In genomic region chr16:559411-560207, GRCh38 we compare ENCODE assay signal across 20 cellular contexts. TPM values are rescaled to one million over a fixed set of nuclear protein-coding genes. Genes with fewer than 3 reads are reported as not detected.
DNase-seq lines count a peak whose midpoint lies in the region; ATAC-seq, FAIRE-seq and TF ChIP-seq lines count a peak whose summit lies in the region.
"Had no signal": no experiment of that assay in that cellular context is flagged by ENCODE, and none has a peak within 500 bp of the region (broad histone marks: within the 10 kb centered on the region; RNA-seq: fewer than 3 reads in every experiment).

No MANE protein-coding gene starts in this region.

- DNase-seq in A549 (ENCODE audit: low read depth in 1 of 2, low spot score in 1 of 2) (no peak), GM13976 (ENCODE audit: low spot score) (peak; percentile 43), K562 (ENCODE audit: extremely low read depth in 1 of 4, low spot score in 3 of 4) (no peak), mesothelial cell of epicardium (ENCODE audit: low spot score in 2 of 2, unreplicated experiment in 2 of 2) (no peak), vagina (ENCODE audit: extremely low spot score in 2 of 2) (no peak), activated gamma-delta T cell treated with Interleukin-2 at 50 U/mL for 16 hours (no peak), GM12892 (ENCODE audit: insufficient read length) (no peak), dermis blood vessel endothelial cell (no peak)
- DNase-seq: activated CD4-positive, alpha-beta T cell treated with anti-CD3 and anti-CD28 coated beads, Interleukin-2, amount 50 U/mL, for 48 hours; activated naive CD4-positive, alpha-beta T cell treated with Interleukin-2 at 50 U/mL for 16 hours; Kasumi-1; left colon; NCI-H2171; NCI-H82; occipital lobe; right cardiac atrium; RPMI8226; stimulated activated naive B cell treated with anti-CD40 and anti-IgM and Interleukin-4, amounts not matched to agents 10 μg/mL and 1 μg/mL and 100 μg/mL, for 72 hours had no signal

- no peak for TF ChIP-seq RAD21 in A549 (conservative IDR thresholded peaks at IDR 0.05 in 1 of 2, IDR thresholded peaks at IDR 0.05 in 1 of 2)
- no peak for TF ChIP-seq RAD21 in K562 (CRISPR knock-in tag; conservative IDR thresholded peaks at IDR 0.05 in 1 of 2, IDR thresholded peaks at IDR 0.05 in 1 of 2)

- peaks cover 46% of the 10 kb centered on the region for H3K27me3 Mint-ChIP-seq in mesothelial cell of epicardium (ENCODE audit: low read depth)

- no peaks in the 10 kb centered on the region for H3K79me2 ChIP-seq in K562 (ENCODE audit: control insufficient read depth, insufficient read depth, low read length)

- peak overlapping the region; percentile 97 for H3K4me2 ChIP-seq in A549
- H3K4me2 ChIP-seq in K562 (ENCODE audit: insufficient read depth, low read length) = no peak overlapping the region

- H3K4me3 ChIP-seq in A549 = peak overlapping the region; percentile 47
- no peak overlapping the region for H3K4me3 ChIP-seq in K562
- H3K4me3 ChIP-seq in vagina = peak overlapping the region in 1 of 2 donors; percentile 4
- H3K4me3 ChIP-seq: thyroid gland had no signal

- H3K4me1 Mint-ChIP-seq in mesothelial cell of epicardium = peaks cover 2% of the 10 kb centered on the region

- 45% methylated on average over 32 of the region's 63 CpGs for WGBS in A549 (ENCODE audit: missing lambda C conversion rate)
- 38% methylated on average over 19 of the region's 63 CpGs for WGBS in K562 (ENCODE audit: insufficient coverage, low coverage, missing lambda C conversion rate)

- H3K4me1 ChIP-seq in A549 (peaks cover 12% of the 10 kb centered on the region; the same call in 2 of the 3 replicates), K562 (replicated peaks in 1 of 2; ENCODE audit: control insufficient read depth in 2 of 2, insufficient read depth in 2 of 2, low read length in 2 of 2) (peaks cover 0 to 95% of the 10 kb centered on the region in 2 experiments; a peak in 2 of 5 replicates), vagina (peaks cover 12% of the 10 kb centered on the region)

- CTCF ChIA-PET in A549 (lab: Yijun Ruan, JAX) = interaction anchor here (1.3 to 6.1 kb wide), 2 partner anchors 13 to 17 kb away, joined by 3 to 24 read pairs; no protein-coding TSS in a partner anchor
- CTCF ChIA-PET in K562 (lab: Yijun Ruan, JAX; ENCODE audit: low intra/inter-chr PET ratio) = no interaction called here

- TF ChIP-seq EP300 in A549 (IDR thresholded peaks at IDR 0.05) (no peak), K562 (IDR thresholded peaks at IDR 0.05; ENCODE audit: low read length) (no peak)

- no peaks in the 10 kb centered on the region for H3K36me3 Mint-ChIP-seq in mesothelial cell of epicardium

- H3K27me3 ChIP-seq in K562 (ENCODE audit: control insufficient read depth in 2 of 2, insufficient read depth in 2 of 2, low read length in 2 of 2) (peaks cover 3 to 17% of the 10 kb centered on the region in 2 experiments; a peak in 4 of 5 replicates), vagina (no peaks in the 10 kb centered on the region)
- H3K27me3 ChIP-seq: thyroid gland had no signal

- H3K9ac ChIP-seq in K562 (ENCODE audit: insufficient read depth in 1 of 2, low read depth in 2 of 2, low read length in 2 of 2) = no peak overlapping the region

- in situ Hi-C loops in GM13976 (cut with MboI; ENCODE audit: low sequenced_read_pairs, unreplicated experiment) = no loop called here
- in situ Hi-C loops in K562 (cut with MboI) = no loop called here

- H3K9me3 ChIP-seq in A549 (no peaks in the 10 kb centered on the region), K562 (replicated peaks; ENCODE audit: control insufficient read depth, insufficient read depth, low read depth, low read length) (no peaks in the 10 kb centered on the region), vagina (no peaks in the 10 kb centered on the region)
- H3K9me3 ChIP-seq: thyroid gland had no signal

- no peaks in the 10 kb centered on the region for H4K20me1 ChIP-seq in K562 (replicated peaks; ENCODE audit: control insufficient read depth, insufficient read depth, low read length)

- H2AFZ ChIP-seq in K562 (ENCODE audit: low read depth, low read length) = no peak overlapping the region

- TF ChIP-seq CTCF in A549 (IDR thresholded peaks at IDR 0.05) (no peak), GM13976 (IDR thresholded peaks at IDR 0.05; ENCODE audit: borderline replicate concordance, control extremely low read depth, extremely low read depth, insufficient read depth, missing control alignments) (no peak), K562 (IDR thresholded peaks at IDR 0.05 in 2 of 3, conservative IDR thresholded peaks at IDR 0.05 in 1 of 3; ENCODE audit: insufficient read depth in 2 of 3, low read depth in 1 of 3, low read length in 3 of 3) (no peak), mesothelial cell of epicardium (IDR thresholded peaks at IDR 0.05; ENCODE audit: unreplicated experiment) (no peak), vagina (IDR thresholded peaks at IDR 0.05) (no peak)

- H3K9me3 Mint-ChIP-seq in mesothelial cell of epicardium = no peaks in the 10 kb centered on the region
- H3K9me3 Mint-ChIP-seq: stimulated activated naive B cell treated with anti-CD40 and anti-IgM and Interleukin-4, amounts not matched to agents 10 μg/mL and 1 μg/mL and 100 μg/mL, for 72 hours had no signal

- no peak overlapping the region for H3K27ac Mint-ChIP-seq in mesothelial cell of epicardium
- H3K27ac Mint-ChIP-seq: stimulated activated naive B cell treated with anti-CD40 and anti-IgM and Interleukin-4, amounts not matched to agents 10 μg/mL and 1 μg/mL and 100 μg/mL, for 72 hours had no signal

- FAIRE-seq in A549 (lab: Jason Lieb, UNC) = no peak
- FAIRE-seq in K562 (lab: Jason Lieb, UNC) = no peak
- FAIRE-seq in GM12892 (lab: Jason Lieb, UNC) = no peak

- ATAC-seq in A549 (peak in 1 of 2 experiments; percentile 26; a peak in 3 of 6 replicates), K562 (peak; percentile 7; the same call in 1 of the 3 replicates)
- ATAC-seq: right cardiac atrium; stimulated activated naive B cell treated with anti-CD40 and anti-IgM and Interleukin-4, amounts not matched to agents 10 μg/mL and 1 μg/mL and 100 μg/mL, for 72 hours had no signal

- no peaks in the 10 kb centered on the region for H3K36me3 ChIP-seq in K562 (ENCODE audit: control insufficient read depth, insufficient read depth, low read length)
- no peaks in the 10 kb centered on the region for H3K36me3 ChIP-seq in vagina
- H3K36me3 ChIP-seq: thyroid gland had no signal

- H3K27ac ChIP-seq in A549 (peak overlapping the region in 1 of 2 experiments; percentile 75; a peak in 2 of 6 replicates), K562 (ENCODE audit: extremely low read depth, low read depth, low read length) (no peak overlapping the region), vagina (no peak overlapping the region)
- H3K27ac ChIP-seq: thyroid gland had no signal

- no TSS peak for BruUV-seq in K562 (replicated peaks; lab: Mats Ljungman, UMichigan)

- intact Hi-C loops in K562 (cut with micrococcal nuclease) (no loop called here), vagina (cut with DNase I) (loop anchor here (2.0 kb wide), 1 partner anchor 513 kb away; the partner anchor contains the start of gene SSTR5)

- POLR2A ChIA-PET in A549 (lab: Yijun Ruan, JAX) = no interaction called here
- POLR2A ChIA-PET in K562 (lab: Yijun Ruan, JAX) = interaction anchor here (0.6 to 1.0 kb wide), 2 partner anchors 8 to 32 kb away, joined by 3 read pairs; partner anchors contain the start of gene CAPN15

- no peak for TF ChIP-seq POLR2A in A549 (IDR thresholded peaks at IDR 0.05; ENCODE audit: low read length)
- TF ChIP-seq POLR2A in K562 (conservative IDR thresholded peaks at IDR 0.05) = no peak
- TF ChIP-seq POLR2A in vagina (IDR thresholded peaks at IDR 0.05) = no peak
- no peak for TF ChIP-seq POLR2A in GM12892 (IDR thresholded peaks at IDR 0.05; ENCODE audit: low read depth, low read length)

- peak overlapping the region; percentile 60 for H3K4me3 Mint-ChIP-seq in mesothelial cell of epicardium

- no peaks in the 10 kb centered on the region for H3K9me1 ChIP-seq in K562 (ENCODE audit: control insufficient read depth, insufficient read depth, low read length)

RNA-seq across cellular contexts. Expression of gene PRR35, which starts 0.6 kb away (rescaled TPM):
- polyA plus RNA-seq in A549 (2011; rRNA removed) (0.04 TPM in 1 of 2 replicates, not detected in the other), A549 (2017; fragmentation: RNase III; extraction: RNeasy Plus Mini Kit Qiagen cat#74134 plus additional on column Dnase treatment) (0.04 to 0.10 TPM (median 0.04 TPM) in 3 replicates), K562 (2011; rRNA removed) (0.09 and 0.17 TPM in 2 replicates), K562 (2014; fragmentation: Illumina TruSeq; extraction: Trizol) (0.07 TPM in 1 of 2 replicates, not detected in the other), K562 (2014; fragmentation: Nextera tagmentation; extraction: Ambion mirVana) (not detected), K562 (2014; rRNA removed) (0.15 and 0.24 TPM in 2 replicates)
- polyA plus RNA-seq in A549 (2012; cell fraction: cytosol; rRNA removed) = 0.05 and 0.17 TPM in 2 replicates
- polyA plus RNA-seq in A549 (2012; cell fraction: nucleus; rRNA removed) = 0.11 and 0.22 TPM in 2 replicates
- polyA minus RNA-seq in A549 (2011; rRNA and poly(A)+ RNA removed) = not detected in 2 replicates
- 0.18 and 0.79 TPM in 2 replicates for total RNA-seq in K562 (2011; cell fraction: chromatin; rRNA removed; ENCODE audit: low replicate concordance)
- total RNA-seq in K562 (2011; cell fraction: nucleolus; rRNA removed) = 0.66 and 1.3 TPM in 2 replicates
- total RNA-seq in K562 (2011; cell fraction: nucleoplasm; rRNA removed) = 0.29 and 0.53 TPM in 2 replicates
- total RNA-seq in K562 (2014; rRNA removed) (0.41 and 0.45 TPM in 2 replicates), K562 (2014; rRNA removed; fragmentation: Illumina TruSeq; extraction: Trizol) (not detected in 2 replicates), K562 (2015; rRNA removed; fragmentation: Illumina TruSeq; extraction: Trizol) (0.08 TPM in 1 of 2 replicates, not detected in the other), K562 (2021) (0.18 and 0.42 TPM in 2 replicates), mesothelial cell of epicardium (0.25 TPM in 1 of 3 replicates, not detected in the others), vagina (not detected), dermis blood vessel endothelial cell (not detected in 2 replicates)
- 0.07 and 1.2 TPM in 2 replicates for polyA plus RNA-seq in K562 (2011; cell fraction: cytosol; rRNA removed)
- 0.20 and 2.2 TPM in 2 replicates for polyA plus RNA-seq in K562 (2011; cell fraction: nucleus; rRNA removed)
- 0.09 and 0.14 TPM in 2 replicates for polyA plus RNA-seq in K562 (2012)
- not detected in 2 replicates for polyA minus RNA-seq in K562 (2011; rRNA and poly(A)+ RNA removed)
- polyA minus RNA-seq in K562 (2011; cell fraction: cytosol; rRNA and poly(A)+ RNA removed) = not detected in 2 replicates
- polyA minus RNA-seq in K562 (2011; cell fraction: nucleus; rRNA and poly(A)+ RNA removed) = 0.27 TPM in 1 of 2 replicates, not detected in the other
- not detected for polyA plus RNA-seq in GM12892 (2012; ENCODE audit: missing spikeins)
- total RNA-seq: fibroblast of villous mesenchyme, left colon, occipital lobe, right cardiac atrium, thyroid gland had no signal
- polyA plus RNA-seq: right cardiac atrium had no signal

RNA-seq across cellular contexts. Expression of gene NHLRC4, which starts 7.2 kb away (rescaled TPM):
- polyA plus RNA-seq in A549 (2011; rRNA removed) (0.03 and 0.13 TPM in 2 replicates), A549 (2017; fragmentation: RNase III; extraction: RNeasy Plus Mini Kit Qiagen cat#74134 plus additional on column Dnase treatment) (0.07 to 0.09 TPM (median 0.08 TPM) in 3 replicates), K562 (2011; rRNA removed) (1.3 and 1.7 TPM in 2 replicates), K562 (2014; fragmentation: Illumina TruSeq; extraction: Trizol) (0.24 and 1.1 TPM in 2 replicates), K562 (2014; fragmentation: Nextera tagmentation; extraction: Ambion mirVana) (not detected), K562 (2014; rRNA removed) (3.2 and 3.7 TPM in 2 replicates)
- 0.04 TPM in 2 replicates for polyA plus RNA-seq in A549 (2012; cell fraction: cytosol; rRNA removed)
- 0.17 and 0.24 TPM in 2 replicates for polyA plus RNA-seq in A549 (2012; cell fraction: nucleus; rRNA removed)
- polyA minus RNA-seq in A549 (2011; rRNA and poly(A)+ RNA removed) = not detected in 2 replicates
- total RNA-seq in K562 (2011; cell fraction: chromatin; rRNA removed; ENCODE audit: low replicate concordance) = 3.1 and 8.5 TPM in 2 replicates
- total RNA-seq in K562 (2011; cell fraction: nucleolus; rRNA removed) = 8.4 and 8.8 TPM in 2 replicates
- 5.0 TPM in 2 replicates for total RNA-seq in K562 (2011; cell fraction: nucleoplasm; rRNA removed)
- total RNA-seq in K562 (2014; rRNA removed) (2.6 and 3.1 TPM in 2 replicates), K562 (2014; rRNA removed; fragmentation: Illumina TruSeq; extraction: Trizol) (0.47 and 0.48 TPM in 2 replicates), K562 (2015; rRNA removed; fragmentation: Illumina TruSeq; extraction: Trizol) (1.2 and 1.3 TPM in 2 replicates), K562 (2021) (2.0 and 3.0 TPM in 2 replicates), mesothelial cell of epicardium (2.3 to 3.0 TPM (median 2.7 TPM) in 3 replicates), vagina (0.74 TPM), dermis blood vessel endothelial cell (1.9 and 2.7 TPM in 2 replicates)
- 2.0 and 4.5 TPM in 2 replicates for polyA plus RNA-seq in K562 (2011; cell fraction: cytosol; rRNA removed)
- 6.2 and 8.3 TPM in 2 replicates for polyA plus RNA-seq in K562 (2011; cell fraction: nucleus; rRNA removed)
- 1.7 and 7.2 TPM in 2 replicates for polyA plus RNA-seq in K562 (2012)
- polyA minus RNA-seq in K562 (2011; rRNA and poly(A)+ RNA removed) = 0.39 and 0.51 TPM in 2 replicates
- 1.3 TPM in 1 of 2 replicates, not detected in the other for polyA minus RNA-seq in K562 (2011; cell fraction: cytosol; rRNA and poly(A)+ RNA removed)
- 6.5 and 8.1 TPM in 2 replicates for polyA minus RNA-seq in K562 (2011; cell fraction: nucleus; rRNA and poly(A)+ RNA removed)
- polyA plus RNA-seq in GM12892 (2012; ENCODE audit: missing spikeins) = 0.28 TPM

RNA-seq across cellular contexts. Expression of gene PIGQ, which starts 10.2 kb away (rescaled TPM):
- polyA plus RNA-seq in A549 (2011; rRNA removed) (13.2 and 15.7 TPM in 2 replicates), A549 (2017; fragmentation: RNase III; extraction: RNeasy Plus Mini Kit Qiagen cat#74134 plus additional on column Dnase treatment) (25.2 to 32.2 TPM (median 31.2 TPM) in 3 replicates), K562 (2011; rRNA removed) (11.2 and 19.4 TPM in 2 replicates), K562 (2014; fragmentation: Illumina TruSeq; extraction: Trizol) (11.7 and 21.9 TPM in 2 replicates), K562 (2014; fragmentation: Nextera tagmentation; extraction: Ambion mirVana) (1 to 10 TPM in 1 of 2 experiments, under 1 TPM in 1; 0.20 to 2.5 TPM), K562 (2014; rRNA removed) (42.1 and 42.3 TPM in 2 replicates)
- polyA plus RNA-seq in A549 (2012; cell fraction: cytosol; rRNA removed) = 32.0 and 51.6 TPM in 2 replicates
- polyA plus RNA-seq in A549 (2012; cell fraction: nucleus; rRNA removed) = 141 and 208 TPM in 2 replicates
- 32.3 and 33.8 TPM in 2 replicates for polyA minus RNA-seq in A549 (2011; rRNA and poly(A)+ RNA removed)
- 51.8 and 208 TPM in 2 replicates for total RNA-seq in K562 (2011; cell fraction: chromatin; rRNA removed; ENCODE audit: low replicate concordance)
- 193 and 220 TPM in 2 replicates for total RNA-seq in K562 (2011; cell fraction: nucleolus; rRNA removed)
- 84.0 and 92.9 TPM in 2 replicates for total RNA-seq in K562 (2011; cell fraction: nucleoplasm; rRNA removed)
- total RNA-seq in K562 (2014; rRNA removed) (30.7 and 36.1 TPM in 2 replicates), K562 (2014; rRNA removed; fragmentation: Illumina TruSeq; extraction: Trizol) (2.3 and 3.4 TPM in 2 replicates), K562 (2015; rRNA removed; fragmentation: Illumina TruSeq; extraction: Trizol) (14.1 and 14.3 TPM in 2 replicates), K562 (2021) (43.7 and 49.6 TPM in 2 replicates), mesothelial cell of epicardium (78.5 to 86.7 TPM (median 84.8 TPM) in 3 replicates), vagina (26.0 TPM), dermis blood vessel endothelial cell (25.4 and 32.2 TPM in 2 replicates)
- 15.7 and 51.3 TPM in 2 replicates for polyA plus RNA-seq in K562 (2011; cell fraction: cytosol; rRNA removed)
- 84.7 and 175 TPM in 2 replicates for polyA plus RNA-seq in K562 (2011; cell fraction: nucleus; rRNA removed)
- 22.2 and 33.3 TPM in 2 replicates for polyA plus RNA-seq in K562 (2012)
- polyA minus RNA-seq in K562 (2011; rRNA and poly(A)+ RNA removed) = 9.6 and 17.9 TPM in 2 replicates
- 11.2 and 15.5 TPM in 2 replicates for polyA minus RNA-seq in K562 (2011; cell fraction: cytosol; rRNA and poly(A)+ RNA removed)
- 33.2 and 44.4 TPM in 2 replicates for polyA minus RNA-seq in K562 (2011; cell fraction: nucleus; rRNA and poly(A)+ RNA removed)
- 5.1 TPM for polyA plus RNA-seq in GM12892 (2012; ENCODE audit: missing spikeins)

RNA-seq across cellular contexts. Expression of gene RAB40C, which starts 30.3 kb away (rescaled TPM):
- polyA plus RNA-seq in A549 (2011; rRNA removed) (4.4 and 4.9 TPM in 2 replicates), A549 (2017; fragmentation: RNase III; extraction: RNeasy Plus Mini Kit Qiagen cat#74134 plus additional on column Dnase treatment) (8.1 to 9.7 TPM (median 8.5 TPM) in 3 replicates), K562 (2011; rRNA removed) (8.7 and 10.9 TPM in 2 replicates), K562 (2014; fragmentation: Illumina TruSeq; extraction: Trizol) (5.6 and 13.3 TPM in 2 replicates), K562 (2014; fragmentation: Nextera tagmentation; extraction: Ambion mirVana) (under 1 TPM; 0.17 to 0.50 TPM), K562 (2014; rRNA removed) (20.9 and 22.3 TPM in 2 replicates)
- polyA plus RNA-seq in A549 (2012; cell fraction: cytosol; rRNA removed) = 12.5 and 18.2 TPM in 2 replicates
- polyA plus RNA-seq in A549 (2012; cell fraction: nucleus; rRNA removed) = 31.5 and 36.8 TPM in 2 replicates
- 3.2 and 7.0 TPM in 2 replicates for polyA minus RNA-seq in A549 (2011; rRNA and poly(A)+ RNA removed)
- total RNA-seq in K562 (2011; cell fraction: chromatin; rRNA removed; ENCODE audit: low replicate concordance) = 10.6 and 36.6 TPM in 2 replicates
- 24.2 and 24.8 TPM in 2 replicates for total RNA-seq in K562 (2011; cell fraction: nucleolus; rRNA removed)
- total RNA-seq in K562 (2011; cell fraction: nucleoplasm; rRNA removed) = 15.5 and 15.6 TPM in 2 replicates
- total RNA-seq in K562 (2014; rRNA removed) (22.3 and 26.0 TPM in 2 replicates), K562 (2014; rRNA removed; fragmentation: Illumina TruSeq; extraction: Trizol) (1.9 and 2.5 TPM in 2 replicates), K562 (2015; rRNA removed; fragmentation: Illumina TruSeq; extraction: Trizol) (10.1 and 11.4 TPM in 2 replicates), K562 (2021) (23.4 and 25.3 TPM in 2 replicates), mesothelial cell of epicardium (23.2 to 26.2 TPM (median 25.5 TPM) in 3 replicates), vagina (41.3 TPM), dermis blood vessel endothelial cell (13.3 and 14.1 TPM in 2 replicates)
- 15.6 and 35.2 TPM in 2 replicates for polyA plus RNA-seq in K562 (2011; cell fraction: cytosol; rRNA removed)
- polyA plus RNA-seq in K562 (2011; cell fraction: nucleus; rRNA removed) = 22.1 and 35.1 TPM in 2 replicates
- polyA plus RNA-seq in K562 (2012) = 15.7 and 28.1 TPM in 2 replicates
- 2.9 and 5.0 TPM in 2 replicates for polyA minus RNA-seq in K562 (2011; rRNA and poly(A)+ RNA removed)
- 10.3 and 15.5 TPM in 2 replicates for polyA minus RNA-seq in K562 (2011; cell fraction: cytosol; rRNA and poly(A)+ RNA removed)
- polyA minus RNA-seq in K562 (2011; cell fraction: nucleus; rRNA and poly(A)+ RNA removed) = 4.8 and 5.1 TPM in 2 replicates
- 2.5 TPM for polyA plus RNA-seq in GM12892 (2012; ENCODE audit: missing spikeins)

RNA-seq across cellular contexts. Expression of gene CAPN15, which starts 32.1 kb away (rescaled TPM):
- polyA plus RNA-seq in A549 (2011; rRNA removed) = 10.0 and 11.4 TPM in 2 replicates
- polyA plus RNA-seq in A549 (2012; cell fraction: cytosol; rRNA removed) = 46.5 and 72.3 TPM in 2 replicates
- 132 and 252 TPM in 2 replicates for polyA plus RNA-seq in A549 (2012; cell fraction: nucleus; rRNA removed)
- polyA plus RNA-seq in A549 (2017; fragmentation: RNase III; extraction: RNeasy Plus Mini Kit Qiagen cat#74134 plus additional on column Dnase treatment) = 31.3 to 33.9 TPM (median 33.3 TPM) in 3 replicates
- 8.6 and 13.1 TPM in 2 replicates for polyA minus RNA-seq in A549 (2011; rRNA and poly(A)+ RNA removed)
- 95.0 and 335 TPM in 2 replicates for total RNA-seq in K562 (2011; cell fraction: chromatin; rRNA removed; ENCODE audit: low replicate concordance)
- total RNA-seq in K562 (2011; cell fraction: nucleolus; rRNA removed) = 221 and 227 TPM in 2 replicates
- 99.2 and 108 TPM in 2 replicates for total RNA-seq in K562 (2011; cell fraction: nucleoplasm; rRNA removed)
- 63.2 and 81.8 TPM in 2 replicates for total RNA-seq in K562 (2014; rRNA removed)
- total RNA-seq in K562 (2014; rRNA removed; fragmentation: Illumina TruSeq; extraction: Trizol) = 4.2 and 4.3 TPM in 2 replicates
- total RNA-seq in K562 (2015; rRNA removed; fragmentation: Illumina TruSeq; extraction: Trizol) = 26.1 and 28.1 TPM in 2 replicates
- total RNA-seq in K562 (2021) = 105 and 111 TPM in 2 replicates
- 14.2 and 20.5 TPM in 2 replicates for polyA plus RNA-seq in K562 (2011; rRNA removed)
- 20.0 and 89.6 TPM in 2 replicates for polyA plus RNA-seq in K562 (2011; cell fraction: cytosol; rRNA removed)
- 120 and 194 TPM in 2 replicates for polyA plus RNA-seq in K562 (2011; cell fraction: nucleus; rRNA removed)
- 43.4 and 45.5 TPM in 2 replicates for polyA plus RNA-seq in K562 (2012)
- polyA plus RNA-seq in K562 (2014; fragmentation: Illumina TruSeq; extraction: Trizol) = 4.9 and 23.2 TPM in 2 replicates
- under 1 TPM; 0.62 to 0.77 TPM for polyA plus RNA-seq in K562 (2014; fragmentation: Nextera tagmentation; extraction: Ambion mirVana)
- polyA plus RNA-seq in K562 (2014; rRNA removed) = 50.2 and 52.3 TPM in 2 replicates
- 5.4 and 12.8 TPM in 2 replicates for polyA minus RNA-seq in K562 (2011; rRNA and poly(A)+ RNA removed)
- polyA minus RNA-seq in K562 (2011; cell fraction: cytosol; rRNA and poly(A)+ RNA removed) = 69.7 and 71.5 TPM in 2 replicates
- 29.7 and 35.1 TPM in 2 replicates for polyA minus RNA-seq in K562 (2011; cell fraction: nucleus; rRNA and poly(A)+ RNA removed)
- 48.2 to 49.1 TPM (median 48.7 TPM) in 3 replicates for total RNA-seq in mesothelial cell of epicardium
- total RNA-seq in vagina = 38.3 TPM
- 7.1 TPM for polyA plus RNA-seq in GM12892 (2012; ENCODE audit: missing spikeins)
- total RNA-seq in dermis blood vessel endothelial cell = 50.5 and 83.4 TPM in 2 replicates
